29 cellular contexts compared by ENCODE assay signal in genomic region chr3:172195393-172195754, GRCh38.
DNase-seq lines count a peak whose midpoint lies in the region; ATAC-seq, FAIRE-seq and TF ChIP-seq lines count a peak whose summit lies in the region.
"Had no signal": no experiment of that assay in that cellular context is flagged by ENCODE, and none has a peak within 500 bp of the region (broad histone marks: within the 10 kb centered on the region; RNA-seq: fewer than 3 reads in every experiment).

No MANE protein-coding gene starts in this region.

- H3K9ac ChIP-seq in HUES6 (ENCODE audit: low read length): no peak overlapping the region
- H3K9ac ChIP-seq in neural cell (ENCODE audit: low read length): no peak overlapping the region
- H3K9ac ChIP-seq: BLaER1 had no signal

- 0 out of 2 replicates have a peak, but pooled peaks cover 4% of the 10 kb centered on the region for H3K36me3 ChIP-seq in HUES6 (ENCODE audit: control insufficient read depth, insufficient read depth, low read length)
- H3K36me3 ChIP-seq in ectodermal cell (ENCODE audit: control insufficient read depth, insufficient read depth, low read length): no peaks in the 10 kb centered on the region
- no peaks in the 10 kb centered on the region for H3K36me3 ChIP-seq in neural cell (ENCODE audit: insufficient read depth, low read length)
- H3K36me3 ChIP-seq: BLaER1, colonic mucosa, gastrocnemius medialis, HAP-1, suprapubic skin, uterus had no signal

- no peak for TF ChIP-seq POLR2A in A549 (IDR thresholded peaks at IDR 0.05; ENCODE audit: low read length)

- WGBS in A549 (ENCODE audit: missing lambda C conversion rate): 11% methylated on average over 1 of the region's 1 CpG
- WGBS in ectodermal cell, 2 experiments: 57 to 80% methylated on average over 1 of the region's 1 CpG

- no peaks in the 10 kb centered on the region for H3K9me2 ChIP-seq in neural cell (ENCODE audit: insufficient read depth, low read length)

- H3K4me2 ChIP-seq in A549 (peak overlapping the region; percentile 73), neural cell (ENCODE audit: low read length) (no peak overlapping the region)
- H3K4me2 ChIP-seq: BLaER1 had no signal

- no peak for FAIRE-seq in A549 (lab: Jason Lieb, UNC)

- H3F3A ChIP-seq in neural cell (ENCODE audit: insufficient read depth, low read length, poor library complexity, severe bottlenecking): peaks cover 3% of the 10 kb centered on the region

- CTCF ChIA-PET in A549 (lab: Yijun Ruan, JAX): interaction anchor here (0.8 kb wide), 1 partner anchor 428 kb away, joined by 3 read pairs; no protein-coding TSS in a partner anchor

- TF ChIP-seq EP300 in A549 (IDR thresholded peaks at IDR 0.05): no peak
- TF ChIP-seq EP300 in neural cell (conservative IDR thresholded peaks at IDR 0.05; ENCODE audit: poor library complexity, severe bottlenecking): no peak

- H3K9me3 ChIP-seq in A549 (no peaks in the 10 kb centered on the region), HUES6 (ENCODE audit: control insufficient read depth, insufficient read depth, low read depth, low read length) (no peaks in the 10 kb centered on the region; the same call in 1 of the 2 replicates), ectodermal cell (ENCODE audit: control insufficient read depth, low read length) (no peaks in the 10 kb centered on the region), neural cell (ENCODE audit: low read length) (no peaks in the 10 kb centered on the region)
- H3K9me3 ChIP-seq: colonic mucosa, gastrocnemius medialis, HAP-1, MG63, suprapubic skin, uterus had no signal

- POLR2A ChIA-PET in A549 (lab: Yijun Ruan, JAX): no interaction called here

- peak overlapping the region; percentile 76 to 78 for H3K27ac ChIP-seq in A549
- peak overlapping the region; percentile 10; the same call in 1 of the 2 replicates for H3K27ac ChIP-seq in HUES6 (ENCODE audit: low read depth, low read length)
- peak overlapping the region; percentile 70 for H3K27ac ChIP-seq in ectodermal cell (ENCODE audit: insufficient read depth, low read depth, low read length, poor library complexity, severe bottlenecking)
- peak overlapping the region; percentile 11 for H3K27ac ChIP-seq in neural cell (ENCODE audit: low read length)
- H3K27ac ChIP-seq: BLaER1, colonic mucosa, gastrocnemius medialis, SJCRH30, suprapubic skin, uterus had no signal

- H3K79me2 ChIP-seq in neural cell (replicated peaks; ENCODE audit: insufficient read depth, low read length): peaks cover 12% of the 10 kb centered on the region

- H3K27me3 ChIP-seq in HUES6 (ENCODE audit: control insufficient read depth, insufficient read depth, low read length) (no peaks in the 10 kb centered on the region), ectodermal cell (ENCODE audit: control insufficient read depth, insufficient read depth, low read length, poor library complexity, severe bottlenecking) (no peaks in the 10 kb centered on the region), neural cell (ENCODE audit: insufficient read depth, low read depth, low read length) (no peaks in the 10 kb centered on the region)
- H3K27me3 ChIP-seq: BLaER1, colonic mucosa, gastrocnemius medialis, MG63, SJCRH30, suprapubic skin, uterus had no signal

- TF ChIP-seq RAD21 in A549 (conservative IDR thresholded peaks at IDR 0.05 in 1 of 2, IDR thresholded peaks at IDR 0.05 in 1 of 2) (no peak), neural cell (conservative IDR thresholded peaks at IDR 0.05) (no peak)

- H3K4me1 ChIP-seq in A549: peaks cover 65% of the 10 kb centered on the region
- H3K4me1 ChIP-seq in HUES6 (ENCODE audit: control insufficient read depth, insufficient read depth, low read length): peaks cover 13% of the 10 kb centered on the region; the same call in 1 of the 2 replicates
- peaks cover 7% of the 10 kb centered on the region for H3K4me1 ChIP-seq in ectodermal cell (ENCODE audit: control insufficient read depth, insufficient read depth, low read length)
- H3K4me1 ChIP-seq: colonic mucosa, uterus had no signal

- ATAC-seq in A549 (peak in 1 of 2 experiments; percentile 32; a peak in 3 of 6 replicates), HG03097 (IDR thresholded peaks at IDR 0.05; ENCODE audit: low FRiP score, unreplicated experiment) (no peak)
- ATAC-seq: activated CD8-positive, alpha-beta T cell treated with anti-CD3 and anti-CD28 coated beads, Interleukin-2, amount 10 ng/mL, durations not matched to agents 7 days and 5 days; gastrocnemius medialis; stimulated activated naive B cell treated with anti-CD40 and anti-IgM and Interleukin-4, amounts not matched to agents 10 μg/mL and 1 μg/mL and 100 μg/mL, for 72 hours; T-cell had no signal

- H3K4me3 ChIP-seq in A549 (no peak overlapping the region), HUES6 (ENCODE audit: low read depth, low read length) (no peak overlapping the region), ectodermal cell (ENCODE audit: insufficient read depth, low read depth, low read length) (no peak overlapping the region), neural cell (ENCODE audit: low read length) (peak overlapping the region; percentile 24)
- H3K4me3 ChIP-seq: BLaER1, colonic mucosa, gastrocnemius medialis, GM12878, HAP-1, K562, MG63, SJCRH30, suprapubic skin, uterus had no signal

- TF ChIP-seq CTCF in A549 (IDR thresholded peaks at IDR 0.05) (no peak), neural cell (IDR thresholded peaks at IDR 0.05; ENCODE audit: poor library complexity, severe bottlenecking) (no peak)

- DNase-seq in A549 (ENCODE audit: low read depth in 1 of 2, low spot score in 1 of 2): no peak
- no peak for DNase-seq in activated gamma-delta T cell (lab: John Stamatoyannopoulos, UW)
- no peak for DNase-seq in OCI-M2 (lab: John Stamatoyannopoulos, UW; ENCODE audit: unreplicated experiment)
- DNase-seq in activated naive CD4-positive, alpha-beta T cell treated with Interleukin-2 at 50 U/mL for 16 hours: no peak
- DNase-seq: ACHN; activated CD8-positive, alpha-beta T cell treated with anti-CD3 and anti-CD28 coated beads, Interleukin-2, amount 10 ng/mL, durations not matched to agents 7 days and 5 days; activated effector memory CD4-positive, alpha-beta T cell treated with anti-CD3 and anti-CD28 coated beads, Interleukin-2, amount 50 U/mL, for 16 hours; activated naive CD8-positive, alpha-beta T cell treated with anti-CD3 and anti-CD28 coated beads, Interleukin-2, amount 50 U/mL, for 24 hours; colonic mucosa; effector memory CD8-positive, alpha-beta T cell; gastrocnemius medialis; islet precursor cell; MG63; NK-92 treated with Interleukin-12 subunit alpha and Interleukin-12 subunit beta, amount 100 ng/mL, for 24 hours; stimulated activated CD4-positive, alpha-beta T cell treated with anti-CD3 and anti-CD28 coated beads, Interleukin-12 subunit alpha, Interleukin-12 subunit beta, amount 100 ng/mL, for 4 hours; stimulated activated CD4-positive, alpha-beta T cell treated with anti-CD3 and anti-CD28 coated beads, Interleukin-4, amount 100 ng/mL, for 24 hours; stimulated activated naive B cell treated with anti-CD40 and anti-IgM and Interleukin-4, amounts not matched to agents 10 μg/mL and 1 μg/mL and 100 μg/mL, for 72 hours; T-cell; uterus had no signal

- H4K20me1 ChIP-seq in neural cell (ENCODE audit: insufficient read depth): no peaks in the 10 kb centered on the region

- no peak overlapping the region for H2AFZ ChIP-seq in neural cell (ENCODE audit: low read depth, low read length)

TF ChIP-seq in A549, 52 proteins besides CTCF, POLR2A, EP300 and RAD21 (continues in another document):
- TF ChIP-seq ZC3H11A (IDR thresholded peaks at IDR 0.05) (no peak), CHD2 (IDR thresholded peaks at IDR 0.05; ENCODE audit: low read length, partially characterized antibody) (no peak), PHF8 (IDR thresholded peaks at IDR 0.05; ENCODE audit: borderline replicate concordance, low read depth) (no peak), ZNF302 (CRISPR knock-in tag; IDR thresholded peaks at IDR 0.05) (no peak)

TF ChIP-seq in neural cell, 6 proteins besides CTCF, POLR2A, EP300 and RAD21:
- TF ChIP-seq SMC3 (conservative IDR thresholded peaks at IDR 0.05; ENCODE audit: poor library complexity) (no peak), POLR2AphosphoS5 (IDR thresholded peaks at IDR 0.05) (no peak), REST (IDR thresholded peaks at IDR 0.05; ENCODE audit: borderline replicate concordance) (no peak), EZH2 (IDR thresholded peaks at IDR 0.05; ENCODE audit: borderline replicate concordance, insufficient read depth, low read length, poor library complexity, severe bottlenecking) (no peak), TAF1 (IDR thresholded peaks at IDR 0.05; ENCODE audit: low read depth) (no peak), MXI1 (conservative IDR thresholded peaks at IDR 0.05; ENCODE audit: poor library complexity, severe bottlenecking) (no peak)

Comparison
In these comparisons a context has a peak if more than half of its experiments do, and no peak if none do; other contexts are left out.
1. H3K27ac ChIP-seq: peak in every context shown above with its lines; median percentile 77 in A549; 70 in ectodermal cell; 11 in neural cell; 10 in HUES6.